ENCODE assay signal across 8 cellular contexts in the genomic region with DNA sequence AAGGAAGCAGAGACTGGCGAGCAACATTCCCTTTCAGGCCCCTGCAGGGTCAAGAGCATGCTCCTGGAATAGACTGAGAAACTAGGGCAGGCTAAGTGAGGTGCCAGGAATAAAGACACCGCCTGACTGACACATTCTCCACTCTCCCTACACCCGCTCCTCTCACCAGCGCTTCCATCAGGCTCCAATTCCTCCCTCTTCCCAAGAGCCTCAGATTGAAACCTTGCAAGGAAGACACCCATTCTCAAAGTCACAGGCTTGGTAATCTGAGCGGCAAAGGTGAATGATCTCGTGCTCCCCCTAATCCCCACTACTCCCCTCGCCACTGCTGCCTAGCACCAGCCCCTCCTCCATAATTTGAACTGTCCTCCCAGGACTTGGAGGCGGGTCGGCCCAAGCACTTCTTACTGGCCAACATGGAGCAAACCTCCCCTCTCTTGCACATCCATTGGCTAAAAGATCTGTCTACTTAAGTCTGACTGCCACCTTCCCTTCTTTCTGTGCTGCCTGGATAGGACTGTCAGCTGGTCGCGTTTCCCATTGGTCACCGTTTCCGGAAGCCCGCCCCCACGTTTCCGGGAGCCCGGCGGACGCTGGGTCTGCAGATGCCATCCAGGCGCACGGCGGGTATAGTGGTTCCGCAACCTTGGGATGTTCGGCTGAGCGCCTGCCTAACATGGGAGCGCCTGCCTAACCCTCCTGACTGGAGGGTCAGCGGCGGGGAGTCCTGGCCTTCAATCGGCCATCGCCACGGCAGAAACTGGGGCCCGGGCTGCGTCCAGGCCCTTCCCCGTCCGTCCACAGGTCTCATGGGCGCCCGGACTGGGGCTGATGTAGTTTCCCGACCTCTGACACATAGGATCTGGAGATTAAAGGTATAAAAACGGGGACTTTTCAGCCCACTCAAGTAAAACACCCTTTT. TPM values are rescaled to one million over a fixed set of nuclear protein-coding genes. Genes with fewer than 3 reads are reported as not detected.
DNase-seq lines count a peak whose midpoint lies in the region; ATAC-seq and TF ChIP-seq lines count a peak whose summit lies in the region.

No MANE protein-coding gene starts in this region.

- TF ChIP-seq EP300 in SK-N-SH (IDR thresholded peaks at IDR 0.05; ENCODE audit: borderline replicate concordance in 1 of 2, low read depth in 1 of 2, low read length in 1 of 2), result no peak

- CTCF ChIA-PET in SK-N-SH (lab: Yijun Ruan, JAX), result no interaction called here

- H3K4me3 ChIP-seq in LNCaP clone FGC (ENCODE audit: low read depth, low read length), result peak overlapping the region; percentile 94
- H3K4me3 ChIP-seq in SK-N-SH (ENCODE audit: low read depth in 2 of 2, low read length in 1 of 2), result peak overlapping the region; percentile 69 to 79
- H3K4me3 ChIP-seq in left lung, result peak overlapping the region; percentile 42

- H3K4me1 ChIP-seq in SK-N-SH (ENCODE audit: control insufficient read depth in 1 of 2, insufficient read depth in 2 of 2, low read depth in 1 of 2, low read length in 1 of 2) (peaks cover 0 to 6% of the 10 kb centered on the region in 2 experiments; a peak in 1 of 4 replicates), left lung (no peaks in the 10 kb centered on the region)

- H3K9me2 ChIP-seq in SK-N-SH, result no peaks in the 10 kb centered on the region

- TF ChIP-seq CTCF in LNCaP clone FGC (IDR thresholded peaks at IDR 0.05; ENCODE audit: control insufficient read depth, extremely low read depth, insufficient read depth) (no peak), SK-N-SH (IDR thresholded peaks at IDR 0.05) (no peak), left lung (IDR thresholded peaks at IDR 0.05) (no peak)

- WGBS in SK-N-SH (ENCODE audit: low lambda C conversion rate), result 11% methylated on average over 31 of the region's 39 CpGs

- H3K27ac ChIP-seq in SK-N-SH (ENCODE audit: low read depth in 2 of 2, low read length in 1 of 2), result peak overlapping the region in 1 of 2 experiments; percentile 71; a peak in 2 of 4 replicates
- no peak overlapping the region for H3K27ac ChIP-seq in left lung

- peak overlapping the region; percentile 59 for H3K9ac ChIP-seq in SK-N-SH

- intact Hi-C loops in left lung (cut with DNase I), result no loop called here

- H3K9me3 ChIP-seq in SK-N-SH (peaks cover 16% of the 10 kb centered on the region; the same call in 1 of the 2 replicates), left lung (peaks cover 0 to 99% of the 10 kb centered on the region in 2 donors)

- peaks cover 13% of the 10 kb centered on the region for H3F3A ChIP-seq in SK-N-SH (replicated peaks; ENCODE audit: insufficient read depth)

- peak overlapping the region; percentile 73 for H3K4me2 ChIP-seq in SK-N-SH

- peak overlapping the region; percentile 63 for H2AFZ ChIP-seq in SK-N-SH (ENCODE audit: low read depth)

- POLR2A ChIA-PET in SK-N-SH (lab: Yijun Ruan, JAX), result interaction anchor here (0.6 to 0.8 kb wide), 3 partner anchors 34 to 612 kb away, joined by 3 to 5 read pairs (median 3); partner anchors contain the start of gene ZNF383

- ATAC-seq in left lung (peak; percentile 99), GM21367 (IDR thresholded peaks at IDR 0.05; ENCODE audit: unreplicated experiment) (no peak)

- H4K20me1 ChIP-seq in SK-N-SH (ENCODE audit: insufficient read depth), result no peaks in the 10 kb centered on the region

- H3K27me3 ChIP-seq in SK-N-SH (ENCODE audit: insufficient read depth) (no peaks in the 10 kb centered on the region), left lung (no peaks in the 10 kb centered on the region)

- no peaks in the 10 kb centered on the region; the same call in 1 of the 2 replicates for H3K79me2 ChIP-seq in SK-N-SH (ENCODE audit: insufficient read depth)

- DNase-seq in Daoy (ENCODE audit: low read depth) (peak; percentile 90), LNCaP clone FGC (ENCODE audit: low read depth) (peak; percentile 99), SK-N-SH (peak; percentile 92), cerebellar nuclear complex (lab: John Stamatoyannopoulos, UW) (peak; percentile 15 to 41), left lung (peak; percentile 79 to 81)
- DNase-seq in stimulated activated naive CD4-positive, alpha-beta T cell treated with Interleukin-2 at 50 U/mL for 16 hours (lab: John Stamatoyannopoulos, UW), result peak; percentile 6
- no peak for DNase-seq in effector CD8-positive, alpha-beta T cell (lab: John Stamatoyannopoulos, UW)

- TF ChIP-seq RAD21 in SK-N-SH (IDR thresholded peaks at IDR 0.05; ENCODE audit: low read length), result no peak

- H3K36me3 ChIP-seq in SK-N-SH (replicated peaks in 1 of 2; ENCODE audit: control insufficient read depth in 1 of 2, insufficient read depth in 2 of 2, low read length in 1 of 2) (peaks cover 10 to 11% of the 10 kb centered on the region in 2 experiments), left lung (peaks cover 0 to under 1% of the 10 kb centered on the region in 2 donors)

TF ChIP-seq in SK-N-SH, 30 proteins besides CTCF, POLR2A, EP300 and RAD21 (continues in another document):
- TF ChIP-seq ELF1 (IDR thresholded peaks at IDR 0.05) (peak; percentile 62), MEF2A (IDR thresholded peaks at IDR 0.05; ENCODE audit: borderline replicate concordance, low read depth) (no peak), MXI1 (IDR thresholded peaks at IDR 0.05; ENCODE audit: low read depth, low read length) (peak; percentile 74), REST (IDR thresholded peaks at IDR 0.05; ENCODE audit: low read depth, low read length) (0 out of 2 replicates have a peak, but pooled peaks have one; percentile 30), POLR2AphosphoS5 (IDR thresholded peaks at IDR 0.05; ENCODE audit: low read depth, low read length) (peak; percentile 89), TAF1 (IDR thresholded peaks at IDR 0.05; ENCODE audit: borderline replicate concordance, low read depth, low read length) (peak; percentile 86), USF2 (IDR thresholded peaks at IDR 0.05; ENCODE audit: borderline replicate concordance, low read depth, low read length) (no peak), EZH2phosphoT487 (IDR thresholded peaks at IDR 0.05; ENCODE audit: borderline replicate concordance, low read depth) (no peak), JUND (IDR thresholded peaks at IDR 0.05) (no peak), GABPA (IDR thresholded peaks at IDR 0.05; ENCODE audit: low read depth) (peak; percentile 97), NRF1 (IDR thresholded peaks at IDR 0.05; ENCODE audit: low read depth, low read length) (no peak)
- TF ChIP-seq, protein P1, sequence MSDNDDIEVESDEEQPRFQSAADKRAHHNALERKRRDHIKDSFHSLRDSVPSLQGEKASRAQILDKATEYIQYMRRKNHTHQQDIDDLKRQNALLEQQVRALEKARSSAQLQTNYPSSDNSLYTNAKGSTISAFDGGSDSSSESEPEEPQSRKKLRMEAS (IDR thresholded peaks at IDR 0.05; ENCODE audit: low read depth), result peak; percentile 60
- TF ChIP-seq, protein P2, sequence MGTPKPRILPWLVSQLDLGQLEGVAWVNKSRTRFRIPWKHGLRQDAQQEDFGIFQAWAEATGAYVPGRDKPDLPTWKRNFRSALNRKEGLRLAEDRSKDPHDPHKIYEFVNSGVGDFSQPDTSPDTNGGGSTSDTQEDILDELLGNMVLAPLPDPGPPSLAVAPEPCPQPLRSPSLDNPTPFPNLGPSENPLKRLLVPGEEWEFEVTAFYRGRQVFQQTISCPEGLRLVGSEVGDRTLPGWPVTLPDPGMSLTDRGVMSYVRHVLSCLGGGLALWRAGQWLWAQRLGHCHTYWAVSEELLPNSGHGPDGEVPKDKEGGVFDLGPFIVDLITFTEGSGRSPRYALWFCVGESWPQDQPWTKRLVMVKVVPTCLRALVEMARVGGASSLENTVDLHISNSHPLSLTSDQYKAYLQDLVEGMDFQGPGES (IDR thresholded peaks at IDR 0.05; ENCODE audit: low read depth, low read length), result peak; percentile 63

RNA-seq across cellular contexts. Expression of gene ZNF383, which starts 33.6 kb away (rescaled TPM):
- 4.1 and 4.8 TPM in 2 replicates for total RNA-seq in Daoy (2014; rRNA removed; shearing (Covaris generic))
- polyA plus RNA-seq in SK-N-SH (2012; rRNA removed), result 2.0 and 2.8 TPM in 2 replicates
- 2.1 and 2.3 TPM in 2 replicates for polyA plus RNA-seq in SK-N-SH (2012; cell fraction: cytosol; rRNA removed)
- polyA plus RNA-seq in SK-N-SH (2012; cell fraction: nucleus; rRNA removed), result 7.9 and 9.6 TPM in 2 replicates
- 1 to 10 TPM; 5.5 to 7.0 TPM for total RNA-seq in left lung

RNA-seq across cellular contexts. Expression of gene ZNF585B, which starts 41.2 kb away (rescaled TPM):
- 9.6 and 10.6 TPM in 2 replicates for total RNA-seq in Daoy (2014; rRNA removed; shearing (Covaris generic))
- polyA plus RNA-seq in SK-N-SH (2012; rRNA removed), result 11.8 and 16.1 TPM in 2 replicates
- polyA plus RNA-seq in SK-N-SH (2012; cell fraction: cytosol; rRNA removed), result 11.6 and 12.6 TPM in 2 replicates
- 15.1 and 25.0 TPM in 2 replicates for polyA plus RNA-seq in SK-N-SH (2012; cell fraction: nucleus; rRNA removed)
- total RNA-seq in left lung, result 10 to 100 TPM; 11.6 to 16.6 TPM

Comparison
In these comparisons a context has a peak if more than half of its experiments do, and no peak if none do; other contexts are left out.
1. H3K4me3 ChIP-seq: peak in every context shown above with its lines; median percentile 94 in LNCaP clone FGC; 74 in SK-N-SH; 42 in left lung.